ENCODE assay signal across 8 cellular contexts in genomic region chr17:21513012-21513570, GRCh38.
DNase-seq lines count a peak whose midpoint lies in the region; ATAC-seq and TF ChIP-seq lines count a peak whose summit lies in the region.

No MANE protein-coding gene starts in this region.

- H3K27me3 Mint-ChIP-seq in activated T-cell treated with anti-CD3 and anti-CD28 coated beads, Interleukin-2, amount 50 U/mL, for 24 hours = peaks cover 44% of the 10 kb centered on the region
- H3K27me3 Mint-ChIP-seq in naive thymus-derived CD8-positive, alpha-beta T cell = peaks cover 10 to 37% (median 22%) of the 10 kb centered on the region in 5 donors

- WGBS in esophagus squamous epithelium, 2 donors = 4 to 11% methylated on average over 8 to 21 of the region's 24 CpGs

- no peaks in the 10 kb centered on the region for H3K36me3 ChIP-seq in Panc1 (ENCODE audit: control insufficient read depth, insufficient read depth, low read length)
- H3K36me3 ChIP-seq in esophagus squamous epithelium = no peaks in the 10 kb centered on the region

- DNase-seq in EL (peak; percentile 69), Panc1 (ENCODE audit: low read depth, low spot score) (peak; percentile 18), esophagus squamous epithelium (lab: John Stamatoyannopoulos, UW) (peak; percentile 11)
- peak; percentile 80 for DNase-seq in activated T-cell treated with anti-CD3 and anti-CD28 coated beads, Interleukin-2, amount 50 U/mL, for 24 hours
- peak; percentile 60 to 86 (median 74) for DNase-seq in naive thymus-derived CD8-positive, alpha-beta T cell
- DNase-seq in stimulated activated CD8-positive, alpha-beta memory T cell treated with anti-CD3 and anti-CD28 coated beads, Interleukin-7, amount 100 ng/mL, for 4 hours (ENCODE audit: low read depth in 2 of 2) = peak; percentile 47 to 59

- H3K27ac Mint-ChIP-seq in activated T-cell treated with anti-CD3 and anti-CD28 coated beads, Interleukin-2, amount 50 U/mL, for 24 hours = no peak overlapping the region
- H3K27ac Mint-ChIP-seq in naive thymus-derived CD8-positive, alpha-beta T cell = no peak overlapping the region

- ATAC-seq in HG03521 (IDR thresholded peaks at IDR 0.05; ENCODE audit: unreplicated experiment) = peak; percentile 46
- no peak for ATAC-seq in Panc1
- ATAC-seq in naive thymus-derived CD8-positive, alpha-beta T cell = peak; percentile 70 to 71
- no peak for ATAC-seq in GM21737 (IDR thresholded peaks at IDR 0.05; ENCODE audit: unreplicated experiment)

- intact Hi-C loops in Panc1 (cut with micrococcal nuclease; ENCODE audit: unreplicated experiment) (loop anchor here (2.0 kb wide), 1 partner anchor 232 kb away; no protein-coding TSS in a partner anchor), esophagus squamous epithelium (cut with DNase I) (loop anchor here (5.0 to 10.0 kb wide), 3 partner anchors 56 to 388 kb away; partner anchors contain the start of genes DHRS7B and MAP2K3)

- CTCF ChIA-PET in Panc1 (lab: Charles Lee) = interaction anchor here (0.6 to 2.5 kb wide), 4 partner anchors 29 to 55 kb away, joined by 3 to 41 read pairs (median 6); no protein-coding TSS in a partner anchor

- H3K27ac ChIP-seq in Panc1 (ENCODE audit: low read length) (no peak overlapping the region), esophagus squamous epithelium (no peak overlapping the region)

- TF ChIP-seq POLR2A in esophagus squamous epithelium (IDR thresholded peaks at IDR 0.05) = no peak

- peak overlapping the region; percentile 23 for H3K4me3 Mint-ChIP-seq in activated T-cell treated with anti-CD3 and anti-CD28 coated beads, Interleukin-2, amount 50 U/mL, for 24 hours
- H3K4me3 Mint-ChIP-seq in naive thymus-derived CD8-positive, alpha-beta T cell = peak overlapping the region in 6 of 10 donors; percentile 30 to 67 (median 41)

- BruUV-seq in Panc1 (replicated peaks; lab: Mats Ljungman, UMichigan) = no TSS peak

- no peaks in the 10 kb centered on the region for H3K4me1 ChIP-seq in Panc1 (ENCODE audit: control insufficient read depth, insufficient read depth, low read length)
- H3K4me1 ChIP-seq in esophagus squamous epithelium = peaks cover 5 to 21% (median 6%) of the 10 kb centered on the region in 3 donors

- H3K36me3 Mint-ChIP-seq in activated T-cell treated with anti-CD3 and anti-CD28 coated beads, Interleukin-2, amount 50 U/mL, for 24 hours (ENCODE audit: low read depth) = no peaks in the 10 kb centered on the region
- H3K36me3 Mint-ChIP-seq in naive thymus-derived CD8-positive, alpha-beta T cell = no peaks in the 10 kb centered on the region

- POLR2A ChIA-PET in Panc1 (lab: Charles Lee) = interaction anchor here (0.6 kb wide), 1 partner anchor 489 kb away, joined by 4 read pairs; no protein-coding TSS in a partner anchor
- POLR2A ChIA-PET in naive thymus-derived CD8-positive, alpha-beta T cell (lab: Charles Lee) = interaction anchor here (0.5 to 1.7 kb wide), 3 partner anchors 56 to 394 kb away, joined by 3 to 7 read pairs (median 3); no protein-coding TSS in a partner anchor

- peaks cover 19% of the 10 kb centered on the region for H3K4me1 Mint-ChIP-seq in activated T-cell treated with anti-CD3 and anti-CD28 coated beads, Interleukin-2, amount 50 U/mL, for 24 hours (ENCODE audit: low read depth)
- peaks cover 4 to 24% (median 16%) of the 10 kb centered on the region in 4 donors for H3K4me1 Mint-ChIP-seq in naive thymus-derived CD8-positive, alpha-beta T cell

- H3K4me3 ChIP-seq in Panc1 (ENCODE audit: low read depth in 2 of 2, low read length in 2 of 2) (no peak overlapping the region; a peak in 1 of 4 replicates), esophagus squamous epithelium (peak overlapping the region in 1 of 4 donors; percentile 48)

- H3K27me3 ChIP-seq in Panc1 (ENCODE audit: control insufficient read depth, insufficient read depth, low read length) = no peaks in the 10 kb centered on the region
- H3K27me3 ChIP-seq in esophagus squamous epithelium = peaks cover 0 to 24% (median 0%) of the 10 kb centered on the region in 4 donors

- peak; percentile 82 for TF ChIP-seq CTCF in Panc1 (IDR thresholded peaks at IDR 0.05)
- peak; percentile 36 to 83 (median 72) for TF ChIP-seq CTCF in esophagus squamous epithelium (IDR thresholded peaks at IDR 0.05)

- H3K9me3 ChIP-seq in Panc1 (ENCODE audit: control insufficient read depth, insufficient read depth, low read depth, low read length) (no peaks in the 10 kb centered on the region), esophagus squamous epithelium (no peaks in the 10 kb centered on the region)

- in situ Hi-C loops in Panc1 (cut with HindIII; ENCODE audit: low pct_unique_long_range_greater_than_20kb, low sequenced_read_pairs) = no loop called here

- no peaks in the 10 kb centered on the region for H3K9me3 Mint-ChIP-seq in activated T-cell treated with anti-CD3 and anti-CD28 coated beads, Interleukin-2, amount 50 U/mL, for 24 hours
- no peaks in the 10 kb centered on the region for H3K9me3 Mint-ChIP-seq in naive thymus-derived CD8-positive, alpha-beta T cell

Comparison
In these comparisons a context has a peak if more than half of its experiments do, and no peak if none do; other contexts are left out.
1. DNase-seq: peak in every context shown above with its lines; median percentile 80 in activated T-cell treated with anti-CD3 and anti-CD28 coated beads, Interleukin-2, amount 50 U/mL, for 24 hours; 74 in naive thymus-derived CD8-positive, alpha-beta T cell; 69 in EL; 53 in stimulated activated CD8-positive, alpha-beta memory T cell treated with anti-CD3 and anti-CD28 coated beads, Interleukin-7, amount 100 ng/mL, for 4 hours; 18 in Panc1; 11 in esophagus squamous epithelium.
2. ATAC-seq: peak in HG03521 (single experiment) and naive thymus-derived CD8-positive, alpha-beta T cell (2 of 2); none in Panc1 (single experiment) and GM21737 (single experiment).